Comparison of ENCODE assay signal across 15 cellular contexts in genomic region chr12:78418919-78419318, GRCh38.
DNase-seq lines count a peak whose midpoint lies in the region; ATAC-seq and TF ChIP-seq lines count a peak whose summit lies in the region.
"Had no signal": no experiment of that assay in that cellular context is flagged by ENCODE, and none has a peak within 500 bp of the region (broad histone marks: within the 10 kb centered on the region; RNA-seq: fewer than 3 reads in every experiment).

No MANE protein-coding gene starts in this region.

- no peak for TF ChIP-seq CTCF in CD14-positive monocyte (IDR thresholded peaks at IDR 0.05)
- no peak for TF ChIP-seq CTCF in thyroid gland (IDR thresholded peaks at IDR 0.05)

- no peaks in the 10 kb centered on the region for H3K36me3 ChIP-seq in thyroid gland

- 59 to 67% methylated on average over 2 of the region's 2 CpGs for WGBS in thyroid gland, 2 donors

- TF ChIP-seq POLR2A in thyroid gland (IDR thresholded peaks at IDR 0.05), result no peak

- no peaks in the 10 kb centered on the region for H3K36me3 Mint-ChIP-seq in CD14-positive monocyte

- H3K4me1 ChIP-seq in thyroid gland, result no peaks in the 10 kb centered on the region

- H3K4me3 ChIP-seq in thyroid gland (replicated peaks in 1 of 3), result no peak overlapping the region

- peaks cover 0 to 1% (median 0%) of the 10 kb centered on the region in 7 donors for H3K9me3 Mint-ChIP-seq in CD14-positive monocyte

- H3K27me3 ChIP-seq in thyroid gland, result no peaks in the 10 kb centered on the region

- H3K4me3 Mint-ChIP-seq in CD14-positive monocyte, result no peak overlapping the region
- H3K4me3 Mint-ChIP-seq: activated CD4-positive, alpha-beta T cell treated with anti-CD3 and anti-CD28 coated beads, Interleukin-2, amount 10 ng/mL, durations not matched to agents 7 days and 5 days; activated T-cell treated with anti-CD3 and anti-CD28 coated beads, Interleukin-2, amount 50 U/mL, for 4 hours; stimulated activated naive CD8-positive, alpha-beta T cell treated with anti-CD3 and anti-CD28 coated beads, Interleukin-15, Interleukin-2, amounts not matched to agents 100 ng/mL and 50 ng/mL, for 24 hours; T-helper 2 cell treated with Interferon-gamma antibody and Interleukin-4, amounts not matched to agents 5 μg/mL and 100 μg/mL, for 36 hours had no signal

- DNase-seq in CD14-positive monocyte (ENCODE audit: low spot score) (no peak), OCI-M1 (lab: John Stamatoyannopoulos, UW) (peak; percentile 73), NCI-H345 treated with DMSO at 0.1 percent for 48 hours (lab: John Stamatoyannopoulos, UW; ENCODE audit: unreplicated experiment) (no peak), thyroid gland (no peak), left lobe of liver (ENCODE audit: low spot score) (no peak), kidney glomerular epithelial cell (lab: John Stamatoyannopoulos, UW) (no peak)
- DNase-seq: activated CD4-positive, alpha-beta T cell treated with anti-CD3 and anti-CD28 coated beads, Interleukin-2, amount 10 ng/mL, durations not matched to agents 7 days and 5 days; activated T-cell treated with anti-CD3 and anti-CD28 coated beads, Interleukin-2, amount 50 U/mL, for 4 hours; COR-L47; SHP77; small intestine had no signal

- H3K4me1 Mint-ChIP-seq in CD14-positive monocyte, result peaks cover 14% of the 10 kb centered on the region
- H3K4me1 Mint-ChIP-seq: activated CD4-positive, alpha-beta T cell treated with anti-CD3 and anti-CD28 coated beads, Interleukin-2, amount 10 ng/mL, durations not matched to agents 7 days and 5 days had no signal

- H3K27me3 Mint-ChIP-seq in CD14-positive monocyte (ENCODE audit: low read depth in 3 of 3), result peaks cover 0 to 1% (median 0%) of the 10 kb centered on the region in 3 donors
- H3K27me3 Mint-ChIP-seq: activated CD4-positive, alpha-beta T cell treated with anti-CD3 and anti-CD28 coated beads, Interleukin-2, amount 10 ng/mL, durations not matched to agents 7 days and 5 days; stimulated activated naive CD8-positive, alpha-beta T cell treated with anti-CD3 and anti-CD28 coated beads, Interleukin-15, Interleukin-2, amounts not matched to agents 100 ng/mL and 50 ng/mL, for 24 hours had no signal

- no peaks in the 10 kb centered on the region for H3K9me3 ChIP-seq in thyroid gland

- ATAC-seq in GM19043 (IDR thresholded peaks at IDR 0.05; ENCODE audit: low read depth, unreplicated experiment) (peak; percentile 57), HG03442 (IDR thresholded peaks at IDR 0.05; ENCODE audit: unreplicated experiment) (peak; percentile 67), left lobe of liver (no peak)
- ATAC-seq: activated T-cell treated with anti-CD3 and anti-CD28 coated beads, Interleukin-2, amount 50 U/mL, for 4 hours had no signal

- intact Hi-C loops in CD14-positive monocyte (cut with micrococcal nuclease), result no loop called here
- intact Hi-C loops in thyroid gland (cut with DNase I), result no loop called here

- H3K27ac ChIP-seq in thyroid gland, result no peak overlapping the region

- peak overlapping the region in 4 of 7 donors; percentile 27 to 81 (median 66) for H3K27ac Mint-ChIP-seq in CD14-positive monocyte
- H3K27ac Mint-ChIP-seq: activated CD4-positive, alpha-beta T cell treated with anti-CD3 and anti-CD28 coated beads, Interleukin-2, amount 10 ng/mL, durations not matched to agents 7 days and 5 days; stimulated activated naive CD8-positive, alpha-beta T cell treated with anti-CD3 and anti-CD28 coated beads, Interleukin-15, Interleukin-2, amounts not matched to agents 100 ng/mL and 50 ng/mL, for 24 hours; T-helper 2 cell treated with Interferon-gamma antibody and Interleukin-4, amounts not matched to agents 5 μg/mL and 100 μg/mL, for 36 hours had no signal
